ENCODE assay signal across 9 cellular contexts in genomic region chr10:43355749-43356371, GRCh38. TPM values are rescaled to one million over a fixed set of nuclear protein-coding genes. Genes with fewer than 3 reads are reported as not detected.
DNase-seq lines count a peak whose midpoint lies in the region; ATAC-seq lines count a peak whose summit lies in the region.
"Had no signal": no experiment of that assay in that cellular context is flagged by ENCODE, and none has a peak within 500 bp of the region (broad histone marks: within the 10 kb centered on the region; RNA-seq: fewer than 3 reads in every experiment).

No MANE protein-coding gene starts in this region.

- peaks cover 7% of the 10 kb centered on the region for H3K36me3 Mint-ChIP-seq in activated CD4-positive, alpha-beta T cell treated with anti-CD3 and anti-CD28 coated beads, Interleukin-2, amount 10 ng/mL, durations not matched to agents 7 days and 5 days (ENCODE audit: low read depth)
- H3K36me3 Mint-ChIP-seq in T-helper 1 cell treated with Interleukin-12 subunit alpha and Interleukin-12 subunit beta and Interleukin-4 antibody, amounts not matched to agents 30 μg/mL and 1 μg/mL, for 36 hours (ENCODE audit: low read depth), result peaks cover 5% of the 10 kb centered on the region
- peaks cover 5% of the 10 kb centered on the region for H3K36me3 Mint-ChIP-seq in stimulated activated naive CD8-positive, alpha-beta T cell treated with anti-CD3 and anti-CD28 coated beads, Interleukin-15, Interleukin-2, amounts not matched to agents 100 ng/mL and 50 ng/mL, for 24 hours (ENCODE audit: low read depth)

- POLR2A ChIA-PET in activated CD4-positive, alpha-beta T cell treated with anti-CD3 and anti-CD28 coated beads, Interleukin-2, amount 10 ng/mL, durations not matched to agents 7 days and 5 days (lab: Charles Lee), result no interaction called here

- H3K27ac Mint-ChIP-seq in activated CD4-positive, alpha-beta T cell treated with anti-CD3 and anti-CD28 coated beads, Interleukin-2, amount 10 ng/mL, durations not matched to agents 7 days and 5 days, result peak overlapping the region; percentile 84
- H3K27ac Mint-ChIP-seq in T-helper 1 cell treated with Interleukin-12 subunit alpha and Interleukin-12 subunit beta and Interleukin-4 antibody, amounts not matched to agents 30 μg/mL and 1 μg/mL, for 36 hours, result peak overlapping the region; percentile 87
- H3K27ac Mint-ChIP-seq in stimulated activated naive CD8-positive, alpha-beta T cell treated with anti-CD3 and anti-CD28 coated beads, Interleukin-15, Interleukin-2, amounts not matched to agents 100 ng/mL and 50 ng/mL, for 24 hours, result peak overlapping the region; percentile 49

- ATAC-seq in esophagus mucosa (peak; percentile 82), GM21515 (IDR thresholded peaks at IDR 0.05; ENCODE audit: unreplicated experiment) (no peak)

- H3K9me3 Mint-ChIP-seq in activated CD4-positive, alpha-beta T cell treated with anti-CD3 and anti-CD28 coated beads, Interleukin-2, amount 10 ng/mL, durations not matched to agents 7 days and 5 days, result no peaks in the 10 kb centered on the region
- no peaks in the 10 kb centered on the region for H3K9me3 Mint-ChIP-seq in T-helper 1 cell treated with Interleukin-12 subunit alpha and Interleukin-12 subunit beta and Interleukin-4 antibody, amounts not matched to agents 30 μg/mL and 1 μg/mL, for 36 hours
- H3K9me3 Mint-ChIP-seq in stimulated activated naive CD8-positive, alpha-beta T cell treated with anti-CD3 and anti-CD28 coated beads, Interleukin-15, Interleukin-2, amounts not matched to agents 100 ng/mL and 50 ng/mL, for 24 hours, result no peaks in the 10 kb centered on the region

- peaks cover 6% of the 10 kb centered on the region for H3K27me3 Mint-ChIP-seq in activated CD4-positive, alpha-beta T cell treated with anti-CD3 and anti-CD28 coated beads, Interleukin-2, amount 10 ng/mL, durations not matched to agents 7 days and 5 days
- peaks cover 12% of the 10 kb centered on the region for H3K27me3 Mint-ChIP-seq in T-helper 1 cell treated with Interleukin-12 subunit alpha and Interleukin-12 subunit beta and Interleukin-4 antibody, amounts not matched to agents 30 μg/mL and 1 μg/mL, for 36 hours (ENCODE audit: low read depth)
- peaks cover under 1% of the 10 kb centered on the region for H3K27me3 Mint-ChIP-seq in stimulated activated naive CD8-positive, alpha-beta T cell treated with anti-CD3 and anti-CD28 coated beads, Interleukin-15, Interleukin-2, amounts not matched to agents 100 ng/mL and 50 ng/mL, for 24 hours

- peaks cover 34% of the 10 kb centered on the region for H3K4me1 Mint-ChIP-seq in activated CD4-positive, alpha-beta T cell treated with anti-CD3 and anti-CD28 coated beads, Interleukin-2, amount 10 ng/mL, durations not matched to agents 7 days and 5 days
- peaks cover 19% of the 10 kb centered on the region for H3K4me1 Mint-ChIP-seq in T-helper 1 cell treated with Interleukin-12 subunit alpha and Interleukin-12 subunit beta and Interleukin-4 antibody, amounts not matched to agents 30 μg/mL and 1 μg/mL, for 36 hours (ENCODE audit: low read depth)
- H3K4me1 Mint-ChIP-seq in stimulated activated naive CD8-positive, alpha-beta T cell treated with anti-CD3 and anti-CD28 coated beads, Interleukin-15, Interleukin-2, amounts not matched to agents 100 ng/mL and 50 ng/mL, for 24 hours (ENCODE audit: low read depth), result peaks cover 27% of the 10 kb centered on the region

- DNase-seq in activated CD4-positive, alpha-beta T cell treated with anti-CD3 and anti-CD28 coated beads, Interleukin-2, amount 10 ng/mL, durations not matched to agents 7 days and 5 days, result peak; percentile 34
- DNase-seq in activated CD4-positive, alpha-beta T cell treated with anti-CD3 and anti-CD28 coated beads, Interleukin-2, amount 50 U/mL, for 1 hour, result no peak
- no peak for DNase-seq in activated effector memory CD4-positive, alpha-beta T cell treated with Interleukin-2 at 50 U/mL for 16 hours
- DNase-seq in NCI-H345 (lab: John Stamatoyannopoulos, UW), result no peak

- peak overlapping the region; percentile 17 for H3K4me3 Mint-ChIP-seq in activated CD4-positive, alpha-beta T cell treated with anti-CD3 and anti-CD28 coated beads, Interleukin-2, amount 10 ng/mL, durations not matched to agents 7 days and 5 days
- no peak overlapping the region for H3K4me3 Mint-ChIP-seq in T-helper 1 cell treated with Interleukin-12 subunit alpha and Interleukin-12 subunit beta and Interleukin-4 antibody, amounts not matched to agents 30 μg/mL and 1 μg/mL, for 36 hours
- H3K4me3 Mint-ChIP-seq in stimulated activated naive CD8-positive, alpha-beta T cell treated with anti-CD3 and anti-CD28 coated beads, Interleukin-15, Interleukin-2, amounts not matched to agents 100 ng/mL and 50 ng/mL, for 24 hours, result no peak overlapping the region

- CTCF ChIA-PET in activated CD4-positive, alpha-beta T cell treated with anti-CD3 and anti-CD28 coated beads, Interleukin-2, amount 10 ng/mL, durations not matched to agents 7 days and 5 days (lab: Charles Lee), result interaction anchor here (0.8 to 1.8 kb wide), 3 partner anchors 10 to 35 kb away, joined by 3 to 5 read pairs (median 3); no protein-coding TSS in a partner anchor

RNA-seq across cellular contexts. Expression of gene FXYD4, which starts 15.6 kb away (rescaled TPM):
- total RNA-seq in activated CD4-positive, alpha-beta T cell treated with anti-CD3 and anti-CD28 coated beads, Interleukin-2, amount 10 ng/mL, durations not matched to agents 7 days and 5 days, result not detected
- total RNA-seq in esophagus mucosa, result not detected
- total RNA-seq: omental fat pad had no signal

RNA-seq across cellular contexts. Expression of gene HNRNPF, which starts 53.1 kb away (rescaled TPM):
- total RNA-seq in activated CD4-positive, alpha-beta T cell treated with anti-CD3 and anti-CD28 coated beads, Interleukin-2, amount 10 ng/mL, durations not matched to agents 7 days and 5 days, result 100 to 1,000 TPM; 464 to 481 TPM
- total RNA-seq in esophagus mucosa, result 170 TPM
